27 cellular contexts compared by ENCODE assay signal in genomic region chr20:62728781-62729300, GRCh38. TPM values are rescaled to one million over a fixed set of nuclear protein-coding genes. Genes with fewer than 3 reads are reported as not detected.
DNase-seq lines count a peak whose midpoint lies in the region; ATAC-seq and TF ChIP-seq lines count a peak whose summit lies in the region.
"Had no signal": no experiment of that assay in that cellular context is flagged by ENCODE, and none has a peak within 500 bp of the region (broad histone marks: within the 10 kb centered on the region; RNA-seq: fewer than 3 reads in every experiment).

No MANE protein-coding gene starts in this region.

- H3K4me2 ChIP-seq in DND-41 (ENCODE audit: insufficient read depth, low read length) = peak overlapping the region; percentile 58
- no peak overlapping the region for H3K4me2 ChIP-seq in osteoblast (ENCODE audit: insufficient read depth, low read length)

- ATAC-seq in DND-41 (ENCODE audit: insufficient read depth, low read depth) = peak; percentile 34
- no peak for ATAC-seq in T-helper 17 cell
- no peak for ATAC-seq in GM18907 (IDR thresholded peaks at IDR 0.05; ENCODE audit: unreplicated experiment)
- ATAC-seq: foreskin keratinocyte had no signal

- H3K9me3 ChIP-seq in DND-41 (ENCODE audit: insufficient read depth, low read length, severe bottlenecking) = no peaks in the 10 kb centered on the region
- H3K9me3 ChIP-seq in T-helper 17 cell (ENCODE audit: control insufficient read depth, low read length, poor library complexity, severe bottlenecking) = no peaks in the 10 kb centered on the region
- no peaks in the 10 kb centered on the region for H3K9me3 ChIP-seq in osteoblast (ENCODE audit: low read depth, low read length)
- H3K9me3 ChIP-seq: thoracic aorta had no signal

- H3K27ac ChIP-seq in DND-41 (ENCODE audit: low read length) (peak overlapping the region; percentile 79), osteoblast (ENCODE audit: low read depth, low read length) (no peak overlapping the region)
- H3K27ac ChIP-seq: cardiac muscle cell, foreskin keratinocyte, SK-N-MC, thoracic aorta had no signal

- no peaks in the 10 kb centered on the region for H4K20me1 ChIP-seq in DND-41 (ENCODE audit: insufficient read depth, low read length)
- H4K20me1 ChIP-seq in osteoblast (ENCODE audit: insufficient read depth, low read length) = no peaks in the 10 kb centered on the region

- H3K4me1 ChIP-seq in DND-41 (ENCODE audit: insufficient read depth, low read length) (peaks cover 23% of the 10 kb centered on the region), osteoblast (ENCODE audit: insufficient read depth, low read length) (no peaks in the 10 kb centered on the region)
- H3K4me1 ChIP-seq: foreskin keratinocyte had no signal

- H3K27ac Mint-ChIP-seq in activated naive CD4-positive, alpha-beta T cell treated with anti-CD3 and anti-CD28 coated beads, Interleukin-2, amount 10 ng/mL, durations not matched to agents 7 days and 5 days = peak overlapping the region; percentile 76
- H3K27ac Mint-ChIP-seq in T-helper 17 cell = peak overlapping the region; percentile 57
- H3K27ac Mint-ChIP-seq: T-helper 1 cell treated with Interleukin-12 subunit alpha and Interleukin-12 subunit beta and Interleukin-4 antibody, amounts not matched to agents 30 μg/mL and 1 μg/mL, for 36 hours had no signal

- no peaks in the 10 kb centered on the region for H3K36me3 Mint-ChIP-seq in activated naive CD4-positive, alpha-beta T cell treated with anti-CD3 and anti-CD28 coated beads, Interleukin-2, amount 10 ng/mL, durations not matched to agents 7 days and 5 days
- peaks cover 2% of the 10 kb centered on the region for H3K36me3 Mint-ChIP-seq in T-helper 17 cell (ENCODE audit: low read depth)
- H3K36me3 Mint-ChIP-seq: activated CD8-positive, alpha-beta memory T cell treated with anti-CD3 and anti-CD28 coated beads, Interleukin-2, amount 10 ng/mL, durations not matched to agents 7 days and 5 days had no signal

- H3K27me3 ChIP-seq in DND-41 (ENCODE audit: insufficient read depth, low read length, poor library complexity) = no peaks in the 10 kb centered on the region
- H3K27me3 ChIP-seq in osteoblast (ENCODE audit: insufficient read depth, low read length) = peaks cover 53% of the 10 kb centered on the region
- H3K27me3 ChIP-seq: cardiac muscle cell had no signal

- H3K27me3 Mint-ChIP-seq in activated naive CD4-positive, alpha-beta T cell treated with anti-CD3 and anti-CD28 coated beads, Interleukin-2, amount 10 ng/mL, durations not matched to agents 7 days and 5 days = peaks cover 91% of the 10 kb centered on the region
- no peaks in the 10 kb centered on the region for H3K27me3 Mint-ChIP-seq in T-helper 17 cell

- H2AFZ ChIP-seq in DND-41 (ENCODE audit: low read depth, low read length) = peak overlapping the region; percentile 58
- H2AFZ ChIP-seq in osteoblast (ENCODE audit: low read length) = no peak overlapping the region

- TF ChIP-seq CTCF in DND-41 (IDR thresholded peaks at IDR 0.05; ENCODE audit: borderline replicate concordance, extremely low read depth, low read length, poor library complexity, severe bottlenecking) (no peak), osteoblast (IDR thresholded peaks at IDR 0.05; ENCODE audit: extremely low read depth, low read depth, low read length) (no peak)

- H3K79me2 ChIP-seq in DND-41 (ENCODE audit: insufficient read depth, low read length) = no peaks in the 10 kb centered on the region
- no peaks in the 10 kb centered on the region for H3K79me2 ChIP-seq in osteoblast (ENCODE audit: insufficient read depth, low read length)

- H3K36me3 ChIP-seq in DND-41 (ENCODE audit: insufficient read depth, low read length) = no peaks in the 10 kb centered on the region
- H3K36me3 ChIP-seq in osteoblast (ENCODE audit: insufficient read depth, low read length) = no peaks in the 10 kb centered on the region
- H3K36me3 ChIP-seq: cardiac muscle cell, heart left ventricle, thoracic aorta had no signal

- no peaks in the 10 kb centered on the region for H3K9me3 Mint-ChIP-seq in activated naive CD4-positive, alpha-beta T cell treated with anti-CD3 and anti-CD28 coated beads, Interleukin-2, amount 10 ng/mL, durations not matched to agents 7 days and 5 days
- H3K9me3 Mint-ChIP-seq: T-helper 1 cell treated with Interleukin-12 subunit alpha and Interleukin-12 subunit beta and Interleukin-4 antibody, amounts not matched to agents 30 μg/mL and 1 μg/mL, for 36 hours had no signal

- peak overlapping the region in 1 of 2 experiments; percentile 40; a peak in 1 of 4 replicates for H3K4me3 ChIP-seq in DND-41 (ENCODE audit: low read depth in 1 of 2, low read length in 2 of 2)
- H3K4me3 ChIP-seq in osteoblast (ENCODE audit: insufficient read depth, low read length) = no peak overlapping the region
- H3K4me3 ChIP-seq: cardiac muscle cell, SK-N-MC, thoracic aorta had no signal

- H3K4me3 Mint-ChIP-seq in activated naive CD4-positive, alpha-beta T cell treated with anti-CD3 and anti-CD28 coated beads, Interleukin-2, amount 10 ng/mL, durations not matched to agents 7 days and 5 days = no peak overlapping the region
- H3K4me3 Mint-ChIP-seq in T-helper 17 cell = no peak overlapping the region
- H3K4me3 Mint-ChIP-seq: activated CD8-positive, alpha-beta memory T cell treated with anti-CD3 and anti-CD28 coated beads, Interleukin-2, amount 10 ng/mL, durations not matched to agents 7 days and 5 days had no signal

- CTCF ChIA-PET in activated naive CD4-positive, alpha-beta T cell treated with anti-CD3 and anti-CD28 coated beads, Interleukin-2, amount 10 ng/mL, durations not matched to agents 7 days and 5 days (lab: Charles Lee) = interaction anchor here (1.4 kb wide), 1 partner anchor 63 kb away, joined by 3 read pairs; no protein-coding TSS in a partner anchor

- no peak for DNase-seq in activated naive CD4-positive, alpha-beta T cell treated with anti-CD3 and anti-CD28 coated beads, Interleukin-2, amount 10 ng/mL, durations not matched to agents 7 days and 5 days
- no peak for DNase-seq in activated naive CD4-positive, alpha-beta T cell (lab: John Stamatoyannopoulos, UW)
- DNase-seq in DND-41 = no peak
- DNase-seq in T-helper 17 cell = no peak
- peak; percentile 74 for DNase-seq in osteoblast (ENCODE audit: insufficient read length, low spot score, missing footprints)
- DNase-seq in NCI-H2081 treated with DMSO at 0.1 percent for 48 hours (lab: John Stamatoyannopoulos, UW) = no peak
- no peak for DNase-seq in SKM-1 treated with dmso at 0.1 percent for 144 hours (lab: John Stamatoyannopoulos, UW; ENCODE audit: unreplicated experiment)
- DNase-seq: activated CD4-positive, alpha-beta T cell treated with anti-CD3 and anti-CD28 coated beads for 1 hour; activated CD8-positive, alpha-beta memory T cell treated with anti-CD3 and anti-CD28 coated beads, Interleukin-2, amount 10 ng/mL, durations not matched to agents 7 days and 5 days; activated naive CD4-positive, alpha-beta T cell treated with Interleukin-2 at 50 U/mL for 16 hours; activated T-cell treated with anti-CD3 and anti-CD28 coated beads, Interleukin-2, amount 50 U/mL, for 48 hours; anterior cingulate cortex; cortex of kidney; DMS153; foreskin keratinocyte; kidney glomerular epithelial cell; NCI-H1105; NCI-H2081; NCI-H226; stimulated activated naive CD8-positive, alpha-beta T cell treated with anti-CD3 and anti-CD28 coated beads, Interleukin-15, Interleukin-2, amounts not matched to agents 100 U/mL and 50 U/mL, for 24 hours had no signal

- H3K4me1 Mint-ChIP-seq in activated naive CD4-positive, alpha-beta T cell treated with anti-CD3 and anti-CD28 coated beads, Interleukin-2, amount 10 ng/mL, durations not matched to agents 7 days and 5 days = peaks cover 44% of the 10 kb centered on the region
- peaks cover 9% of the 10 kb centered on the region for H3K4me1 Mint-ChIP-seq in T-helper 17 cell
- H3K4me1 Mint-ChIP-seq: IgD-negative memory B cell had no signal

- H3K9ac ChIP-seq in DND-41 (ENCODE audit: low read depth, low read length) = peak overlapping the region; percentile 40; the same call in 1 of the 2 replicates

RNA-seq across cellular contexts. Expression of gene NTSR1, which starts 20.2 kb away (rescaled TPM):
- under 1 TPM in 1 of 2 donors, not detected in 1; 0.10 TPM for total RNA-seq in T-helper 17 cell
- not detected in 2 replicates for total RNA-seq in osteoblast
- total RNA-seq: activated CD8-positive, alpha-beta memory T cell treated with anti-CD3 and anti-CD28 coated beads, Interleukin-2, amount 10 ng/mL, durations not matched to agents 7 days and 5 days; thoracic aorta had no signal
